15 cellular contexts compared by ENCODE assay signal in the genomic region with DNA sequence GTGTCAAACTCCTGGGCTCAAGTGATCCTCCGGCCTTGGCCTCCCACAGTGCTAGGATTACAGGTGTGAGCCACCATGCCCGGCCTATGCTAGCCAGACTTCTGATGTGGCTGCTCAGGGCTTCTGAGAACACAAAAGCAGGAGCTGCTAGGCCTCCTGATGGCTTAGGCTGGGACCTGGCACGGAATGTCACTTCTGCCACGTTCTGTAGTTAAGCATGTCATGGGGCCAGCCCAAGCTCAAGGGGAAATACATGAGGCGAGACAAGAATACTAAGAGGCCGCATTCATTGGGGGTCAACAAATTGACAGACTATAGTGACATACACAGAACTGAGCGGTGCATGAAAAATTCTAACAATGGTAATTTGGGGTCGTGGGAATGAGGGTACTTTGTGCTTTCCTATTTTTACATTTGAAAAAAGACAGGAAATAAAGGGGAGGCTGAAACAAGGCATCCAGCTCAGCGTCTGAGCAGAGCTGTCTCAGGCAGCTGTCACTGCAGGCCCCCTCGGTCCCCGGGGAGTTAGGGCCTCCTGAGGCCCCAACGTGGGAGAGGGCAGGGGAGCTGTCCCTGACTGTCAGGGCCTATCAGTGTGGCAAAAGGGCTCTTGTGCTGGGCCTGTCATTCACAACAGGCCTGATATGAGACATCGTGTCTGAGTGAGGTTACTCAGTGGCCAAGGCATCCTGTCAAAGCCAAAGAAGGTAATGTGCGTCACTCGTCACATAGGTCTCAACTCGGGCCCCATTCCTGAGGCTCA. TPM values are rescaled to one million over a fixed set of nuclear protein-coding genes. Genes with fewer than 3 reads are reported as not detected.
DNase-seq lines count a peak whose midpoint lies in the region; ATAC-seq and TF ChIP-seq lines count a peak whose summit lies in the region.
"Had no signal": no experiment of that assay in that cellular context is flagged by ENCODE, and none has a peak within 500 bp of the region (broad histone marks: within the 10 kb centered on the region; RNA-seq: fewer than 3 reads in every experiment).

No MANE protein-coding gene starts in this region.

- H3K27me3 ChIP-seq in WERI-Rb-1 (ENCODE audit: insufficient read depth, low read depth, severe bottlenecking): no peaks in the 10 kb centered on the region
- H3K27me3 ChIP-seq: colonic mucosa, spleen had no signal

- ATAC-seq in Right ventricle myocardium inferior: peak; percentile 93
- ATAC-seq in HG03159 (IDR thresholded peaks at IDR 0.05; ENCODE audit: unreplicated experiment): peak; percentile 53
- ATAC-seq in left cardiac atrium: peak; percentile 78 to 88
- no peak for ATAC-seq in GM19455 (IDR thresholded peaks at IDR 0.05; ENCODE audit: unreplicated experiment)
- ATAC-seq: activated naive CD8-positive, alpha-beta T cell treated with anti-CD3 and anti-CD28 coated beads, Interleukin-2, amount 50 U/mL, for 24 hours; HCT116; lower lobe of right lung had no signal

- DNase-seq in Right ventricle myocardium inferior (ENCODE audit: missing footprints) (no peak), cardiac septum (ENCODE audit: low spot score) (no peak), left cardiac atrium (peak; percentile 49), HuH-7.5 (ENCODE audit: low spot score) (no peak), WERI-Rb-1 (no peak), Ammon's horn (ENCODE audit: low spot score) (no peak)
- DNase-seq: activated naive CD8-positive, alpha-beta T cell treated with anti-CD3 and anti-CD28 coated beads, Interleukin-2, amount 50 U/mL, for 24 hours; colonic mucosa; hippocampal formation; lower lobe of right lung; nucleus accumbens; spleen had no signal

- H3K36me3 ChIP-seq in WERI-Rb-1: no peaks in the 10 kb centered on the region
- H3K36me3 ChIP-seq: colonic mucosa, lower lobe of right lung, spleen had no signal

- TF ChIP-seq CTCF in WERI-Rb-1 (IDR thresholded peaks at IDR 0.05; ENCODE audit: low read depth, low read length): no peak

- no peak overlapping the region for H3K4me3 ChIP-seq in WERI-Rb-1 (ENCODE audit: low read depth, low read length)
- H3K4me3 ChIP-seq: colonic mucosa, lower lobe of right lung, spleen had no signal

- H3K9me3 ChIP-seq in WERI-Rb-1 (ENCODE audit: severe bottlenecking): no peaks in the 10 kb centered on the region
- H3K9me3 ChIP-seq: colonic mucosa, lower lobe of right lung, spleen had no signal

- intact Hi-C loops in Right ventricle myocardium inferior (cut with DNase I): no loop called here
- intact Hi-C loops in cardiac septum (cut with DNase I): loop anchor here (5.0 kb wide), 1 partner anchor 71 kb away; no protein-coding TSS in a partner anchor
- intact Hi-C loops in left cardiac atrium (cut with DNase I): no loop called here

- H3K27ac ChIP-seq in WERI-Rb-1: no peak overlapping the region
- H3K27ac ChIP-seq: colonic mucosa, lower lobe of right lung, spleen had no signal

RNA-seq across cellular contexts. Expression of gene CFAP20, which starts 26.3 kb away (rescaled TPM):
- total RNA-seq in Right ventricle myocardium inferior (34.8 TPM), cardiac septum (36.7 TPM), left cardiac atrium (10 to 100 TPM; 31.6 to 32.0 TPM)
